Comparison of ENCODE assay signal across 28 cellular contexts in genomic region chr7:32390210-32390609, GRCh38.
"Had no signal": no experiment of that assay in that cellular context is flagged by ENCODE, and none has a peak within 500 bp of the region (broad histone marks: within the 10 kb centered on the region; RNA-seq: fewer than 3 reads in every experiment).

No MANE protein-coding gene starts in this region.

- H3K79me2 ChIP-seq: parathyroid adenoma had no signal

- DNase-seq: activated CD4-positive, alpha-beta memory T cell treated with anti-CD3 and anti-CD28 coated beads, Interleukin-2, amount 10 ng/mL, durations not matched to agents 7 days and 5 days; activated CD4-positive, alpha-beta T cell treated with anti-CD3 and anti-CD28 coated beads, Interleukin-2, amount 10 ng/mL, durations not matched to agents 24 days and 14 days; activated effector memory CD4-positive, alpha-beta T cell treated with Interleukin-2 at 50 U/mL for 16 hours; activated naive CD4-positive, alpha-beta T cell treated with anti-CD3 and anti-CD28 coated beads for 36 hours; activated naive CD8-positive, alpha-beta T cell treated with anti-CD3 and anti-CD28 coated beads, Interleukin-2, amount 10 ng/mL, durations not matched to agents 7 days and 5 days; activated T-cell treated with anti-CD3 and anti-CD28 coated beads, Interleukin-2, amount 50 U/mL, for 72 hours; amniotic stem cell; effector memory CD4-positive, alpha-beta T cell; gastrocnemius medialis; hippocampal formation; left colon; nephron progenitor cell; nucleus accumbens; right cardiac atrium; stimulated activated CD4-positive, alpha-beta T cell treated with anti-CD3 and anti-CD28 coated beads, Interleukin-12 subunit alpha, Interleukin-12 subunit beta, amount 100 ng/mL, for 4 hours; stimulated activated CD4-positive, alpha-beta T cell treated with anti-CD3 and anti-CD28 coated beads, Interleukin-4, amount 100 ng/mL, for 4 hours; substantia nigra; thyroid gland had no signal

- H3K4me3 Mint-ChIP-seq: activated CD4-positive, alpha-beta memory T cell treated with anti-CD3 and anti-CD28 coated beads, Interleukin-2, amount 10 ng/mL, durations not matched to agents 7 days and 5 days; activated CD4-positive, alpha-beta T cell treated with anti-CD3 and anti-CD28 coated beads, Interleukin-2, amount 10 ng/mL, durations not matched to agents 24 days and 14 days; activated naive CD4-positive, alpha-beta T cell treated with anti-CD3 and anti-CD28 coated beads for 36 hours; activated naive CD8-positive, alpha-beta T cell treated with anti-CD3 and anti-CD28 coated beads, Interleukin-2, amount 10 ng/mL, durations not matched to agents 7 days and 5 days; activated T-cell treated with anti-CD3 and anti-CD28 coated beads, Interleukin-2, amount 50 U/mL, for 72 hours; central memory CD8-positive, alpha-beta T cell; memory B cell; nephron progenitor cell; stimulated activated naive CD8-positive, alpha-beta T cell treated with anti-CD3 and anti-CD28 coated beads, Interleukin-15, Interleukin-2, amounts not matched to agents 100 ng/mL and 50 ng/mL, for 24 hours had no signal

- ATAC-seq: activated CD4-positive, CD25-positive, alpha-beta regulatory T cell treated with anti-CD3 and anti-CD28 coated beads, Interleukin-2, amount 50 U/mL, for 24 hours; activated T-cell treated with anti-CD3 and anti-CD28 coated beads, Interleukin-2, amount 50 U/mL, for 72 hours; esophagus mucosa; gastrocnemius medialis; left colon; right cardiac atrium had no signal

- H3K27ac Mint-ChIP-seq: activated CD4-positive, alpha-beta memory T cell treated with anti-CD3 and anti-CD28 coated beads, Interleukin-2, amount 10 ng/mL, durations not matched to agents 7 days and 5 days; activated CD4-positive, alpha-beta T cell treated with anti-CD3 and anti-CD28 coated beads, Interleukin-2, amount 10 ng/mL, durations not matched to agents 24 days and 14 days; activated naive CD4-positive, alpha-beta T cell treated with anti-CD3 and anti-CD28 coated beads for 36 hours; activated naive CD8-positive, alpha-beta T cell treated with anti-CD3 and anti-CD28 coated beads, Interleukin-2, amount 10 ng/mL, durations not matched to agents 7 days and 5 days; activated T-cell treated with anti-CD3 and anti-CD28 coated beads, Interleukin-2, amount 50 U/mL, for 72 hours; memory B cell; nephron progenitor cell; stimulated activated naive CD8-positive, alpha-beta T cell treated with anti-CD3 and anti-CD28 coated beads, Interleukin-15, Interleukin-2, amounts not matched to agents 100 ng/mL and 50 ng/mL, for 24 hours had no signal

- H3K36me3 ChIP-seq: breast epithelium, gastrocnemius medialis, thyroid gland had no signal

- H3K27me3 Mint-ChIP-seq: activated CD4-positive, alpha-beta memory T cell treated with anti-CD3 and anti-CD28 coated beads, Interleukin-2, amount 10 ng/mL, durations not matched to agents 7 days and 5 days; activated CD4-positive, alpha-beta T cell treated with anti-CD3 and anti-CD28 coated beads, Interleukin-2, amount 10 ng/mL, durations not matched to agents 24 days and 14 days; activated naive CD8-positive, alpha-beta T cell treated with anti-CD3 and anti-CD28 coated beads, Interleukin-2, amount 10 ng/mL, durations not matched to agents 7 days and 5 days had no signal

- H3K9me3 ChIP-seq: breast epithelium, gastrocnemius medialis, thyroid gland had no signal

- H3K27ac ChIP-seq: breast epithelium, gastrocnemius medialis, parathyroid adenoma, thyroid gland had no signal

- H2AFZ ChIP-seq: parathyroid adenoma had no signal

- H3K4me1 ChIP-seq: breast epithelium, gastrocnemius medialis, parathyroid adenoma, thyroid gland had no signal

- H3K4me1 Mint-ChIP-seq: activated CD4-positive, alpha-beta memory T cell treated with anti-CD3 and anti-CD28 coated beads, Interleukin-2, amount 10 ng/mL, durations not matched to agents 7 days and 5 days; activated CD4-positive, alpha-beta T cell treated with anti-CD3 and anti-CD28 coated beads, Interleukin-2, amount 10 ng/mL, durations not matched to agents 24 days and 14 days; activated naive CD8-positive, alpha-beta T cell treated with anti-CD3 and anti-CD28 coated beads, Interleukin-2, amount 10 ng/mL, durations not matched to agents 7 days and 5 days; central memory CD8-positive, alpha-beta T cell; memory B cell; nephron progenitor cell had no signal

- H3K27me3 ChIP-seq: breast epithelium, gastrocnemius medialis, thyroid gland had no signal

- FAIRE-seq: colon, endothelial cell of umbilical vein, islet of Langerhans had no signal

- H3K4me3 ChIP-seq: breast epithelium, gastrocnemius medialis, thyroid gland had no signal

- H3K9me3 Mint-ChIP-seq: activated CD4-positive, alpha-beta memory T cell treated with anti-CD3 and anti-CD28 coated beads, Interleukin-2, amount 10 ng/mL, durations not matched to agents 7 days and 5 days; activated CD4-positive, alpha-beta T cell treated with anti-CD3 and anti-CD28 coated beads, Interleukin-2, amount 10 ng/mL, durations not matched to agents 24 days and 14 days; activated naive CD4-positive, alpha-beta T cell treated with anti-CD3 and anti-CD28 coated beads for 36 hours; activated T-cell treated with anti-CD3 and anti-CD28 coated beads, Interleukin-2, amount 50 U/mL, for 72 hours; central memory CD8-positive, alpha-beta T cell; memory B cell had no signal

- H3K36me3 Mint-ChIP-seq: activated naive CD8-positive, alpha-beta T cell treated with anti-CD3 and anti-CD28 coated beads, Interleukin-2, amount 10 ng/mL, durations not matched to agents 7 days and 5 days; memory B cell had no signal
